In the genomic region with DNA sequence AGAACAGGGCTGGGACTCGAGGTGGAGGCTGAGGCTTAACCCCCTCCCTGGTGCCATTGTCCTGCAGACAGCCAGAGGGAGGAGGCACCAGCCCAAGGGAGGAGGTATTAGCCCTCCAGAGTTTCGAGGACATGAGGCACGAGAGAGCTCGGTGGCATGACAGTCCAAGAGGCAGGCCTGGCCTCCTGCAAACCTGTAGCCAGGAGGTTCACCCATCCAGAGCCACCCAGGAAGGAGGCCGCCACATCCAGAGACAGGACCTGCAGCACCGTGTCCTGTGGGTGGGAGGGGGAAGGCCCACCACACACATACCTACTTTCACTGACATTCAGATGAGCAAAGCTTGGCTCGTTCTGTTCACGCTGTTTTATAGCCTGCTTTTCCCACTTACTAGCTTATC, we compare ENCODE assay signal across 33 cellular contexts.
"Had no signal": no experiment of that assay in that cellular context is flagged by ENCODE, and none has a peak within 500 bp of the region (broad histone marks: within the 10 kb centered on the region; RNA-seq: fewer than 3 reads in every experiment).

No MANE protein-coding gene starts in this region.

- H3K4me1 ChIP-seq: ascending aorta, SJSA1 had no signal

- H3K36me3 Mint-ChIP-seq: activated CD4-positive, alpha-beta memory T cell treated with anti-CD3 and anti-CD28 coated beads for 36 hours; activated naive CD4-positive, alpha-beta T cell treated with anti-CD3 and anti-CD28 coated beads, Interleukin-2, amount 50 U/mL, for 24 hours; activated naive CD8-positive, alpha-beta T cell treated with anti-CD3 and anti-CD28 coated beads, Interleukin-2, amount 10 ng/mL, durations not matched to agents 7 days and 5 days had no signal

- H3K27me3 ChIP-seq: ascending aorta, cardiac muscle cell, SJSA1 had no signal

- H3K9me3 Mint-ChIP-seq: activated B cell treated with CpG ODN at 0.5 μM for 24 hours; activated CD4-positive, alpha-beta memory T cell treated with anti-CD3 and anti-CD28 coated beads for 36 hours; activated naive CD4-positive, alpha-beta T cell treated with anti-CD3 and anti-CD28 coated beads, Interleukin-2, amount 50 U/mL, for 24 hours; activated naive CD8-positive, alpha-beta T cell treated with anti-CD3 and anti-CD28 coated beads, Interleukin-2, amount 10 ng/mL, durations not matched to agents 7 days and 5 days; activated T-helper 17 cell treated with anti-CD3 and anti-CD28 coated beads, Interleukin-2, amount 50 U/mL, for 72 hours had no signal

- H3K4me3 ChIP-seq: ascending aorta, cardiac muscle cell, MG63, SJSA1 had no signal

- H3K27ac Mint-ChIP-seq: activated B cell treated with CpG ODN at 0.5 μM for 24 hours; activated CD4-positive, alpha-beta memory T cell treated with anti-CD3 and anti-CD28 coated beads for 36 hours; activated naive CD4-positive, alpha-beta T cell treated with anti-CD3 and anti-CD28 coated beads, Interleukin-2, amount 50 U/mL, for 24 hours; activated naive CD8-positive, alpha-beta T cell treated with anti-CD3 and anti-CD28 coated beads, Interleukin-2, amount 10 ng/mL, durations not matched to agents 7 days and 5 days; activated T-helper 17 cell treated with anti-CD3 and anti-CD28 coated beads, Interleukin-2, amount 50 U/mL, for 72 hours had no signal

- H3K36me3 ChIP-seq: ascending aorta, cardiac muscle cell, MG63, SJSA1 had no signal

- ATAC-seq: activated T-helper 17 cell treated with anti-CD3 and anti-CD28 coated beads, Interleukin-2, amount 50 U/mL, for 72 hours; Panc1 had no signal

- H3K4me1 Mint-ChIP-seq: activated B cell treated with CpG ODN at 0.5 μM for 24 hours; activated naive CD4-positive, alpha-beta T cell treated with anti-CD3 and anti-CD28 coated beads, Interleukin-2, amount 50 U/mL, for 24 hours; activated naive CD8-positive, alpha-beta T cell treated with anti-CD3 and anti-CD28 coated beads, Interleukin-2, amount 10 ng/mL, durations not matched to agents 7 days and 5 days; activated T-helper 17 cell treated with anti-CD3 and anti-CD28 coated beads, Interleukin-2, amount 50 U/mL, for 72 hours had no signal

- DNase-seq: activated B cell treated with CpG ODN at 0.5 μM for 24 hours; activated CD4-positive, alpha-beta memory T cell treated with anti-CD3 and anti-CD28 coated beads for 36 hours; activated CD4-positive, alpha-beta T cell treated with anti-CD3 and anti-CD28 coated beads for 4 hours; activated CD4-positive, alpha-beta T cell treated with anti-CD3 and anti-CD28 coated beads, Interleukin-2, amount 50 U/mL, for 1 hour; activated CD4-positive, CD25-positive, alpha-beta regulatory T cell treated with anti-CD3 and anti-CD28 coated beads, Interleukin-2, amount 50 U/mL, for 72 hours; activated CD8-positive, alpha-beta memory T cell treated with anti-CD3 and anti-CD28 coated beads, Interleukin-2, amount 50 U/mL, for 4 hours; activated effector memory CD4-positive, alpha-beta T cell treated with anti-CD3 and anti-CD28 coated beads, Interleukin-2, amount 50 U/mL, for 16 hours; activated naive CD4-positive, alpha-beta T cell treated with Interleukin-2 at 50 U/mL for 16 hours; activated naive CD8-positive, alpha-beta T cell treated with anti-CD3 and anti-CD28 coated beads, Interleukin-2, amount 10 ng/mL, durations not matched to agents 7 days and 5 days; activated T-cell treated with anti-CD3 and anti-CD28 coated beads, Interleukin-2, amount 50 U/mL, for 48 hours; amygdala; Kasumi-1; KG1; MG63; NCI-H1048; NCI-H1105 treated with DMSO at 0.1 percent for 48 hours; NCI-H1436; NCI-H1694 treated with DMSO at 0.1 percent for 48 hours; NCI-H2029; NCI-H345; NCI-H524 treated with DMSO at 0.1 percent for 48 hours; SHP77 treated with DMSO at 0.1 percent for 48 hours; SW 1271; T-helper 1 cell; T-helper 2 cell; T-helper 9 cell had no signal

- H3K27ac ChIP-seq: ascending aorta, cardiac muscle cell, SJSA1, VCaP had no signal

- H3K9me3 ChIP-seq: ascending aorta, MG63 had no signal

- H3K4me3 Mint-ChIP-seq: activated B cell treated with CpG ODN at 0.5 μM for 24 hours; activated CD4-positive, alpha-beta memory T cell treated with anti-CD3 and anti-CD28 coated beads for 36 hours; activated naive CD4-positive, alpha-beta T cell treated with anti-CD3 and anti-CD28 coated beads, Interleukin-2, amount 50 U/mL, for 24 hours; activated naive CD8-positive, alpha-beta T cell treated with anti-CD3 and anti-CD28 coated beads, Interleukin-2, amount 10 ng/mL, durations not matched to agents 7 days and 5 days; activated T-helper 17 cell treated with anti-CD3 and anti-CD28 coated beads, Interleukin-2, amount 50 U/mL, for 72 hours had no signal
